8 cellular contexts compared by ENCODE assay signal in genomic region chr3:172341482-172342059, GRCh38.
DNase-seq lines count a peak whose midpoint lies in the region; ATAC-seq, FAIRE-seq and TF ChIP-seq lines count a peak whose summit lies in the region.

No MANE protein-coding gene starts in this region.

- H3K4me3 ChIP-seq in GM06990 (replicated peaks; ENCODE audit: low read depth, low read length) (no peak overlapping the region), WI38 (ENCODE audit: low read depth, low read length) (no peak overlapping the region)

- TF ChIP-seq CTCF in GM06990 (IDR thresholded peaks at IDR 0.05; ENCODE audit: insufficient read depth, low read length, poor library complexity, severe bottlenecking), result peak; percentile 51
- TF ChIP-seq CTCF in WI38 (IDR thresholded peaks at IDR 0.05; ENCODE audit: low read depth, low read length), result peak; percentile 23; the same call in 1 of the 2 replicates

- ATAC-seq in HG03066 (IDR thresholded peaks at IDR 0.05; ENCODE audit: low read depth, unreplicated experiment) (peak; percentile 70), Right ventricle myocardium superior (ENCODE audit: poor library complexity) (peak; percentile 82)

- H3K27me3 ChIP-seq in GM06990 (replicated peaks; ENCODE audit: control insufficient read depth, insufficient read depth, low read length), result no peaks in the 10 kb centered on the region

- H3K36me3 ChIP-seq in GM06990 (ENCODE audit: control insufficient read depth, insufficient read depth, low read length), result peaks cover 5% of the 10 kb centered on the region

- DNase-seq in GM06990 (ENCODE audit: extremely low read depth, insufficient read length) (peak; percentile 17), NCI-H2171 (lab: John Stamatoyannopoulos, UW) (peak; percentile 49), Right ventricle myocardium superior (no peak), putamen (ENCODE audit: low spot score) (peak; percentile 47)
- DNase-seq in stimulated activated CD4-positive, alpha-beta T cell treated with anti-CD3 and anti-CD28 coated beads, Interleukin-2, amount 100 ng/mL, for 24 hours, result no peak

- peak; percentile 89 for FAIRE-seq in A204.1 (lab: Jason Lieb, UNC)

- intact Hi-C loops in Right ventricle myocardium superior (cut with DNase I), result no loop called here

Comparison
In these comparisons a context has a peak if more than half of its experiments do, and no peak if none do; other contexts are left out.
1. DNase-seq: peak in GM06990 (single experiment), NCI-H2171 (single experiment) and putamen (single experiment); none in Right ventricle myocardium superior (single experiment) and stimulated activated CD4-positive, alpha-beta T cell treated with anti-CD3 and anti-CD28 coated beads, Interleukin-2, amount 100 ng/mL, for 24 hours (0 of 2).